1 cellular context compared by ENCODE assay signal in the genomic region with DNA sequence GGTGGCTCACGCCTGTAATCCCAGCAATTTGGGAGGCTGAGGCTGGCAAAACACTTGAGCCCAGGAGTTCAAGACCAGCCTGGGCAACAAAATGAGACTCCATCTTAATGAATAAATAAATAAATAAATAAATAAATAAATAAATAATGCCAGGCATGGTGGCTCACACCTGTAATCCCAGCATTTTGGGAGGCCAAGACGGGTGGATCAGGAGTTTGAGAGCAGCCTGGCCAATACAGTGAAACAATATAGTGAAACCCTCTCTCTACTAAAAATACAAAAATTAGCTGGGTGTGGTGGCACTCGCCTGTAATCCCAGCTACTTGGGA.
A peak's percentile ranks its signal among the peaks of the same experiment; 100 is the strongest.
TF ChIP-seq lines count a peak whose summit lies in the region.

No MANE protein-coding gene starts in this region.

TF ChIP-seq in HEK293, 187 proteins besides CTCF, POLR2A, EP300 and RAD21 (continued from another document):
- TF ChIP-seq, protein P1, sequence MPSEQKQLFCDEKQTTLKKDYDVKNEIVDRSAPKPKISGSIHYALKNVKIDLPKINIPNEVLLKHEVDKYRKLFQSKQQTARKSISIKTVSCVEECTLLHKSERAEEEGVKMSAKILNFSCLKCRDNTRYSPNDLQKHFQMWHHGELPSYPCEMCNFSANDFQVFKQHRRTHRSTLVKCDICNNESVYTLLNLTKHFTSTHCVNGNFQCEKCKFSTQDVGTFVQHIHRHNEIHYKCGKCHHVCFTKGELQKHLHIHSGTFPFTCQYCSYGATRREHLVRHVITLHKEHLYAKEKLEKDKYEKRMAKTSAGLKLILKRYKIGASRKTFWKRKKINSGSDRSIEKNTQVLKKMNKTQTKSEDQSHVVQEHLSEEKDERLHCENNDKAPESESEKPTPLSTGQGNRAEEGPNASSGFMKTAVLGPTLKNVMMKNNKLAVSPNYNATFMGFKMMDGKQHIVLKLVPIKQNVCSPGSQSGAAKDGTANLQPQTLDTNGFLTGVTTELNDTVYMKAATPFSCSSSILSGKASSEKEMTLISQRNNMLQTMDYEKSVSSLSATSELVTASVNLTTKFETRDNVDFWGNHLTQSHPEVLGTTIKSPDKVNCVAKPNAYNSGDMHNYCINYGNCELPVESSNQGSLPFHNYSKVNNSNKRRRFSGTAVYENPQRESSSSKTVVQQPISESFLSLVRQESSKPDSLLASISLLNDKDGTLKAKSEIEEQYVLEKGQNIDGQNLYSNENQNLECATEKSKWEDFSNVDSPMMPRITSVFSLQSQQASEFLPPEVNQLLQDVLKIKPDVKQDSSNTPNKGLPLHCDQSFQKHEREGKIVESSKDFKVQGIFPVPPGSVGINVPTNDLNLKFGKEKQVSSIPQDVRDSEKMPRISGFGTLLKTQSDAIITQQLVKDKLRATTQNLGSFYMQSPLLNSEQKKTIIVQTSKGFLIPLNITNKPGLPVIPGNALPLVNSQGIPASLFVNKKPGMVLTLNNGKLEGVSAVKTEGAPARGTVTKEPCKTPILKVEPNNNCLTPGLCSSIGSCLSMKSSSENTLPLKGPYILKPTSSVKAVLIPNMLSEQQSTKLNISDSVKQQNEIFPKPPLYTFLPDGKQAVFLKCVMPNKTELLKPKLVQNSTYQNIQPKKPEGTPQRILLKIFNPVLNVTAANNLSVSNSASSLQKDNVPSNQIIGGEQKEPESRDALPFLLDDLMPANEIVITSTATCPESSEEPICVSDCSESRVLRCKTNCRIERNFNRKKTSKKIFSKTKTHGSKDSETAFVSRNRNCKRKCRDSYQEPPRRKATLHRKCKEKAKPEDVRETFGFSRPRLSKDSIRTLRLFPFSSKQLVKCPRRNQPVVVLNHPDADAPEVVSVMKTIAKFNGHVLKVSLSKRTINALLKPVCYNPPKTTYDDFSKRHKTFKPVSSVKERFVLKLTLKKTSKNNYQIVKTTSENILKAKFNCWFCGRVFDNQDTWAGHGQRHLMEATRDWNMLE (tag by site-specific recombination; conservative IDR thresholded peaks at IDR 0.05; ENCODE audit: low read depth) = peak; percentile 77
- TF ChIP-seq ZNF791 (tag by site-specific recombination; IDR thresholded peaks at IDR 0.05) (0 out of 2 replicates have a peak, but pooled peaks have one; percentile 27), ZNF292 (tag by site-specific recombination; IDR thresholded peaks at IDR 0.05; ENCODE audit: borderline replicate concordance, low read depth) (0 out of 2 replicates have a peak, but pooled peaks have one; percentile 34), ZXDB (tag by site-specific recombination; IDR thresholded peaks at IDR 0.05) (0 out of 2 replicates have a peak, but pooled peaks have one; percentile 37), ZNF394 (tag by site-specific recombination; IDR thresholded peaks at IDR 0.05; ENCODE audit: borderline replicate concordance) (peak; percentile 89), ZNF404 (tag by site-specific recombination; IDR thresholded peaks at IDR 0.05) (0 out of 2 replicates have a peak, but pooled peaks have one; percentile 33), ZNF664 (tag by site-specific recombination; IDR thresholded peaks at IDR 0.05) (peak; percentile 46; the same call in 1 of the 2 replicates), ZNF140 (tag by site-specific recombination; IDR thresholded peaks at IDR 0.05) (peak; percentile 63; the same call in 1 of the 2 replicates), RBAK (tag by site-specific recombination; IDR thresholded peaks at IDR 0.05) (0 out of 2 replicates have a peak, but pooled peaks have one; percentile 32), ZNF623 (tag by site-specific recombination; IDR thresholded peaks at IDR 0.05) (peak; percentile 52), ZNF560 (tag by site-specific recombination; IDR thresholded peaks at IDR 0.05; ENCODE audit: borderline replicate concordance) (0 out of 2 replicates have a peak, but pooled peaks have one; percentile 18)
- TF ChIP-seq, protein P2, sequence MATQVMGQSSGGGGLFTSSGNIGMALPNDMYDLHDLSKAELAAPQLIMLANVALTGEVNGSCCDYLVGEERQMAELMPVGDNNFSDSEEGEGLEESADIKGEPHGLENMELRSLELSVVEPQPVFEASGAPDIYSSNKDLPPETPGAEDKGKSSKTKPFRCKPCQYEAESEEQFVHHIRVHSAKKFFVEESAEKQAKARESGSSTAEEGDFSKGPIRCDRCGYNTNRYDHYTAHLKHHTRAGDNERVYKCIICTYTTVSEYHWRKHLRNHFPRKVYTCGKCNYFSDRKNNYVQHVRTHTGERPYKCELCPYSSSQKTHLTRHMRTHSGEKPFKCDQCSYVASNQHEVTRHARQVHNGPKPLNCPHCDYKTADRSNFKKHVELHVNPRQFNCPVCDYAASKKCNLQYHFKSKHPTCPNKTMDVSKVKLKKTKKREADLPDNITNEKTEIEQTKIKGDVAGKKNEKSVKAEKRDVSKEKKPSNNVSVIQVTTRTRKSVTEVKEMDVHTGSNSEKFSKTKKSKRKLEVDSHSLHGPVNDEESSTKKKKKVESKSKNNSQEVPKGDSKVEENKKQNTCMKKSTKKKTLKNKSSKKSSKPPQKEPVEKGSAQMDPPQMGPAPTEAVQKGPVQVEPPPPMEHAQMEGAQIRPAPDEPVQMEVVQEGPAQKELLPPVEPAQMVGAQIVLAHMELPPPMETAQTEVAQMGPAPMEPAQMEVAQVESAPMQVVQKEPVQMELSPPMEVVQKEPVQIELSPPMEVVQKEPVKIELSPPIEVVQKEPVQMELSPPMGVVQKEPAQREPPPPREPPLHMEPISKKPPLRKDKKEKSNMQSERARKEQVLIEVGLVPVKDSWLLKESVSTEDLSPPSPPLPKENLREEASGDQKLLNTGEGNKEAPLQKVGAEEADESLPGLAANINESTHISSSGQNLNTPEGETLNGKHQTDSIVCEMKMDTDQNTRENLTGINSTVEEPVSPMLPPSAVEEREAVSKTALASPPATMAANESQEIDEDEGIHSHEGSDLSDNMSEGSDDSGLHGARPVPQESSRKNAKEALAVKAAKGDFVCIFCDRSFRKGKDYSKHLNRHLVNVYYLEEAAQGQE (tag by site-specific recombination; IDR thresholded peaks at IDR 0.05) = peak; percentile 50
- TF ChIP-seq, protein P3, sequence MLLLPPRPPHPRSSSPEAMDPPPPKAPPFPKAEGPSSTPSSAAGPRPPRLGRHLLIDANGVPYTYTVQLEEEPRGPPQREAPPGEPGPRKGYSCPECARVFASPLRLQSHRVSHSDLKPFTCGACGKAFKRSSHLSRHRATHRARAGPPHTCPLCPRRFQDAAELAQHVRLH (tag by site-specific recombination; IDR thresholded peaks at IDR 0.05) = 0 out of 2 replicates have a peak, but pooled peaks have one; percentile 22
- TF ChIP-seq, protein P4, sequence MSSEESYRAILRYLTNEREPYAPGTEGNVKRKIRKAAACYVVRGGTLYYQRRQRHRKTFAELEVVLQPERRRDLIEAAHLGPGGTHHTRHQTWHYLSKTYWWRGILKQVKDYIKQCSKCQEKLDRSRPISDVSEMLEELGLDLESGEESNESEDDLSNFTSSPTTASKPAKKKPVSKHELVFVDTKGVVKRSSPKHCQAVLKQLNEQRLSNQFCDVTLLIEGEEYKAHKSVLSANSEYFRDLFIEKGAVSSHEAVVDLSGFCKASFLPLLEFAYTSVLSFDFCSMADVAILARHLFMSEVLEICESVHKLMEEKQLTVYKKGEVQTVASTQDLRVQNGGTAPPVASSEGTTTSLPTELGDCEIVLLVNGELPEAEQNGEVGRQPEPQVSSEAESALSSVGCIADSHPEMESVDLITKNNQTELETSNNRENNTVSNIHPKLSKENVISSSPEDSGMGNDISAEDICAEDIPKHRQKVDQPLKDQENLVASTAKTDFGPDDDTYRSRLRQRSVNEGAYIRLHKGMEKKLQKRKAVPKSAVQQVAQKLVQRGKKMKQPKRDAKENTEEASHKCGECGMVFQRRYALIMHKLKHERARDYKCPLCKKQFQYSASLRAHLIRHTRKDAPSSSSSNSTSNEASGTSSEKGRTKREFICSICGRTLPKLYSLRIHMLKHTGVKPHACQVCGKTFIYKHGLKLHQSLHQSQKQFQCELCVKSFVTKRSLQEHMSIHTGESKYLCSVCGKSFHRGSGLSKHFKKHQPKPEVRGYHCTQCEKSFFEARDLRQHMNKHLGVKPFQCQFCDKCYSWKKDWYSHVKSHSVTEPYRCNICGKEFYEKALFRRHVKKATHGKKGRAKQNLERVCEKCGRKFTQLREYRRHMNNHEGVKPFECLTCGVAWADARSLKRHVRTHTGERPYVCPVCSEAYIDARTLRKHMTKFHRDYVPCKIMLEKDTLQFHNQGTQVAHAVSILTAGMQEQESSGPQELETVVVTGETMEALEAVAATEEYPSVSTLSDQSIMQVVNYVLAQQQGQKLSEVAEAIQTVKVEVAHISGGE (tag by site-specific recombination; conservative IDR thresholded peaks at IDR 0.05; ENCODE audit: low read depth) = peak; percentile 56; the same call in 1 of the 2 replicates
